ENCODE assay signal across 25 cellular contexts in the genomic region with DNA sequence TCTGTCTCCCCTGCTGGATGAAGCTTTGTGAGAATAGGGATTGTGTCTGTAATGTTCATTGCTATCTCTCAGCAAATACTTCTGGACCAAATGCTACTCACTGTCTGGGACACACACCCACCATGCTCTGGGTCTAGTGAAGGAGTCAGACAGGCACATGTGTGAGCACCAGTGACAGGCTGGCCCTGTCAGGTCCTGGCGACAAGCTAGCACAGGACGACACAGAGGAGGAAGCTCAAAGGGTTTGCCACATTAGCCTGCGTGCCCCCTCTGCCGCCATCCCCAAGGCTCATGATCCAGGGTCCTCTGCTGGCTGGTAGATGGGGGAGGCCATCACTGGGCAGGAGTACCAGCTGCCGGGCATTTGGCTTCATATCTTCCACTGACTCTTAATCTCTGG.
"Had no signal": no experiment of that assay in that cellular context is flagged by ENCODE, and none has a peak within 500 bp of the region (broad histone marks: within the 10 kb centered on the region; RNA-seq: fewer than 3 reads in every experiment).

No MANE protein-coding gene starts in this region.

- H3K9me3 ChIP-seq: pancreas, psoas muscle, right lobe of liver, sigmoid colon, suprapubic skin, testis, tibial artery, upper lobe of left lung, vagina had no signal

- DNase-seq: naive B cell; naive thymus-derived CD8-positive, alpha-beta T cell; nephron progenitor cell; occipital lobe; right cardiac atrium; right lobe of liver; sigmoid colon; small intestine; stimulated activated CD4-positive, alpha-beta T cell treated with anti-CD3 and anti-CD28 coated beads, Interleukin-15, amount 100 ng/mL, for 24 hours; stimulated activated CD4-positive, alpha-beta T cell treated with anti-CD3 and anti-CD28 coated beads, Interleukin-2, amount 100 ng/mL, for 24 hours; stimulated activated CD4-positive, alpha-beta T cell treated with anti-CD3 and anti-CD28 coated beads, Interleukin-2, amount 100 ng/mL, for 48 hours; stimulated activated CD4-positive, alpha-beta T cell treated with anti-CD3 and anti-CD28 coated beads, Interleukin-4, amount 100 ng/mL, for 24 hours; stimulated activated naive CD4-positive, alpha-beta T cell; stimulated activated naive CD8-positive, alpha-beta T cell treated with anti-CD3 and anti-CD28 coated beads, Interleukin-15, amount 100 ng/mL, for 72 hours; stimulated activated naive CD8-positive, alpha-beta T cell treated with anti-CD3 and anti-CD28 coated beads, Interleukin-15, Interleukin-2, amounts not matched to agents 100 U/mL and 50 U/mL, for 24 hours; testis; tibial artery; trophoblast cell; upper lobe of left lung had no signal

- H3K27me3 ChIP-seq: pancreas, right lobe of liver, sigmoid colon, suprapubic skin, testis, tibial artery, upper lobe of left lung, vagina had no signal

- ATAC-seq: naive thymus-derived CD8-positive, alpha-beta T cell; natural killer cell treated with Interleukin-12 subunit alpha and Interleukin-12 subunit beta and Interleukin-15 and Interleukin-18, amount 100 ng/mL, for 72 hours; pancreas; psoas muscle; stimulated activated memory B cell treated with anti-CD40 and anti-IgM and Interleukin-4, amounts not matched to agents 10 μg/mL and 1 μg/mL and 100 μg/mL, for 72 hours; stimulated activated naive CD8-positive, alpha-beta T cell treated with anti-CD3 and anti-CD28 coated beads, Interleukin-15, amount 100 ng/mL, for 72 hours; stimulated activated naive CD8-positive, alpha-beta T cell treated with anti-CD3 and anti-CD28 coated beads, Interleukin-15, Interleukin-2, amounts not matched to agents 100 U/mL and 50 U/mL, for 24 hours had no signal

- H3K4me3 ChIP-seq: pancreas, psoas muscle, right lobe of liver, sigmoid colon, suprapubic skin, testis, tibial artery, upper lobe of left lung, vagina had no signal

- H3K27ac ChIP-seq: pancreas, psoas muscle, right lobe of liver, sigmoid colon, suprapubic skin, testis, tibial artery, upper lobe of left lung, vagina had no signal

- H3K4me1 ChIP-seq: pancreas, psoas muscle, right lobe of liver, sigmoid colon, suprapubic skin, testis, tibial artery, upper lobe of left lung, vagina had no signal
